Comparison of ENCODE assay signal across 21 cellular contexts in genomic region chr1:46492269-46492853, GRCh38. TPM values are rescaled to one million over a fixed set of nuclear protein-coding genes. Genes with fewer than 3 reads are reported as not detected.
"Had no signal": no experiment of that assay in that cellular context is flagged by ENCODE, and none has a peak within 500 bp of the region (broad histone marks: within the 10 kb centered on the region; RNA-seq: fewer than 3 reads in every experiment).

No MANE protein-coding gene starts in this region.

- ATAC-seq: activated CD8-positive, alpha-beta T cell treated with anti-CD3 and anti-CD28 coated beads, Interleukin-2, amount 10 ng/mL, durations not matched to agents 7 days and 5 days; esophagus mucosa; natural killer cell treated with Interleukin-12 subunit alpha and Interleukin-12 subunit beta and Interleukin-15 and Interleukin-18, amount 100 ng/mL, for 72 hours; right cardiac atrium; T-cell had no signal

- H3K9me3 ChIP-seq: SK-N-SH, stomach, thoracic aorta had no signal

- H3K4me3 ChIP-seq: dorsolateral prefrontal cortex, stomach, thoracic aorta had no signal

- H3K9me3 Mint-ChIP-seq: activated naive CD8-positive, alpha-beta T cell treated with anti-CD3 and anti-CD28 coated beads, Interleukin-2, amount 10 ng/mL, durations not matched to agents 7 days and 5 days; activated T-helper 1 cell treated with anti-CD3 and anti-CD28 coated beads, Interleukin-12 subunit alpha, Interleukin-12 subunit beta, Interleukin-2, Interleukin-4 antibody, amounts not matched to agents 30 ng/mL and 10 ng/mL and 1 ng/mL, durations not matched to agents 14 hours and 24 hours and 36 hours; natural killer cell treated with Interleukin-12 subunit alpha and Interleukin-12 subunit beta and Interleukin-15 and Interleukin-18, amount 100 ng/mL, for 72 hours; T-cell had no signal

- H3K4me3 Mint-ChIP-seq: activated CD8-positive, alpha-beta T cell treated with anti-CD3 and anti-CD28 coated beads, Interleukin-2, amount 10 ng/mL, durations not matched to agents 7 days and 5 days; activated T-helper 1 cell treated with anti-CD3 and anti-CD28 coated beads, Interleukin-12 subunit alpha, Interleukin-12 subunit beta, Interleukin-2, Interleukin-4 antibody, amounts not matched to agents 30 ng/mL and 10 ng/mL and 1 ng/mL, durations not matched to agents 14 hours and 24 hours and 36 hours; natural killer cell treated with Interleukin-12 subunit alpha and Interleukin-12 subunit beta and Interleukin-15 and Interleukin-18, amount 100 ng/mL, for 72 hours; T-cell had no signal

- DNase-seq: activated CD8-positive, alpha-beta memory T cell treated with anti-CD3 and anti-CD28 coated beads, Interleukin-2, amount 50 U/mL, for 48 hours; activated CD8-positive, alpha-beta T cell treated with anti-CD3 and anti-CD28 coated beads, Interleukin-2, amount 10 ng/mL, durations not matched to agents 7 days and 5 days; activated naive CD8-positive, alpha-beta T cell treated with anti-CD3 and anti-CD28 coated beads, Interleukin-2, amount 10 ng/mL, durations not matched to agents 7 days and 5 days; dorsolateral prefrontal cortex; occipital lobe; right cardiac atrium; SK-N-SH; small intestine; stomach; T-cell had no signal

- H3K36me3 Mint-ChIP-seq: natural killer cell treated with Interleukin-12 subunit alpha and Interleukin-12 subunit beta and Interleukin-15 and Interleukin-18, amount 100 ng/mL, for 72 hours; T-cell had no signal

- H3K36me3 ChIP-seq: stomach, thoracic aorta had no signal

- H3K9ac ChIP-seq: SK-N-SH had no signal

- H3K27ac ChIP-seq: dorsolateral prefrontal cortex, stomach, thoracic aorta, VCaP had no signal

- H3K27ac Mint-ChIP-seq: activated CD8-positive, alpha-beta T cell treated with anti-CD3 and anti-CD28 coated beads, Interleukin-2, amount 10 ng/mL, durations not matched to agents 7 days and 5 days; activated naive CD8-positive, alpha-beta T cell treated with anti-CD3 and anti-CD28 coated beads, Interleukin-2, amount 10 ng/mL, durations not matched to agents 7 days and 5 days; natural killer cell treated with Interleukin-12 subunit alpha and Interleukin-12 subunit beta and Interleukin-15 and Interleukin-18, amount 100 ng/mL, for 72 hours; progenitor cell of endocrine pancreas; T-cell had no signal

RNA-seq across cellular contexts. Expression of gene DMBX1, which starts 2.7 kb away (rescaled TPM):
- total RNA-seq: activated T-helper 1 cell treated with anti-CD3 and anti-CD28 coated beads, Interleukin-12 subunit alpha, Interleukin-12 subunit beta, Interleukin-2, Interleukin-4 antibody, amounts not matched to agents 30 ng/mL and 10 ng/mL and 1 ng/mL, durations not matched to agents 14 hours and 24 hours and 36 hours; aorta; dorsolateral prefrontal cortex; esophagus mucosa; occipital lobe; progenitor cell of endocrine pancreas; right cardiac atrium; stomach; T-cell; thoracic aorta; urinary bladder had no signal
- polyA plus RNA-seq: right cardiac atrium, SK-N-SH, stomach, urinary bladder had no signal

RNA-seq across cellular contexts. Expression of gene KNCN, which starts 59.1 kb away (rescaled TPM):
- total RNA-seq: activated CD8-positive, alpha-beta T cell treated with anti-CD3 and anti-CD28 coated beads, Interleukin-2, amount 10 ng/mL, durations not matched to agents 7 days and 5 days; activated naive CD8-positive, alpha-beta T cell treated with anti-CD3 and anti-CD28 coated beads, Interleukin-2, amount 10 ng/mL, durations not matched to agents 7 days and 5 days; activated T-helper 1 cell treated with anti-CD3 and anti-CD28 coated beads, Interleukin-12 subunit alpha, Interleukin-12 subunit beta, Interleukin-2, Interleukin-4 antibody, amounts not matched to agents 30 ng/mL and 10 ng/mL and 1 ng/mL, durations not matched to agents 14 hours and 24 hours and 36 hours; aorta; cerebellum; esophagus mucosa; lower leg skin; mesenteric fat pad; natural killer cell treated with Interleukin-12 subunit alpha and Interleukin-12 subunit beta and Interleukin-15 and Interleukin-18, amount 100 ng/mL, for 72 hours; occipital lobe; progenitor cell of endocrine pancreas; right cardiac atrium; stomach; thoracic aorta; urinary bladder had no signal
- polyA plus RNA-seq: right cardiac atrium, SK-N-SH, small intestine, stomach, urinary bladder had no signal
